Comparison of ENCODE assay signal across 34 cellular contexts in the genomic region with DNA sequence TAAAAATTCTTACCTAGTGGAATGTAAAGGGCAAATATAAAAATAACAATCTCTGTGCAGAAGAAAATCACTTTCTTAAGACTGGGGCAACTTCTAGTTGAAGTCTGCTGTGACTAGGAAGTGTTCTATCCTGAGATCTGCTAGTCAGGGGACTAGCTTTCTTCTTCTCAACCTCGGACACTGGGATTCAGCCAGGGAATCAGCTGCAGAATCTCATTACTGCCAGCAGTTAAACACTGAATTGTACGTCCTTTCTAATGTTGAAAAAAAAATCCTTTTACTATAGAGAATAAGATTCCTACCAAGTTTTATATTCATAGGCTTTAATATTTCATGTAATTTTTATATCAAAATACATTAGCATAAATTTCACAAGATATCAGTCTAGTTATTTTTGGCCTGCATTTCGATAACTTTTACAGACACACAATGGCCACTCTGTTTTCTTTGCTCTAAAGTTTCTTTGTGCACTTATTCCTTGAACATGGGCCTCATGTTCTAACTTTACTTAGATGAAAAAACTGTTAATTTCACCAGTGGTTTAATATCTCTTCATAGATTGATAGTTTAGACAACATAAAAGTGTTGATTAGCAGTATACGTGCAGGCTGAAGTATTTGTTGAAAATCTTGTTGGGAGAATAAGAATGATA. TPM values are rescaled to one million over a fixed set of nuclear protein-coding genes. Genes with fewer than 3 reads are reported as not detected.
DNase-seq lines count a peak whose midpoint lies in the region; ATAC-seq and TF ChIP-seq lines count a peak whose summit lies in the region.
"Had no signal": no experiment of that assay in that cellular context is flagged by ENCODE, and none has a peak within 500 bp of the region (broad histone marks: within the 10 kb centered on the region; RNA-seq: fewer than 3 reads in every experiment).

No MANE protein-coding gene starts in this region.

- H3K4me2 ChIP-seq in GM23338: no peak overlapping the region

- CTCF ChIA-PET in activated CD8-positive, alpha-beta memory T cell treated with anti-CD3 and anti-CD28 coated beads, Interleukin-2, amount 10 ng/mL, durations not matched to agents 7 days and 5 days (lab: Charles Lee): interaction anchor here (1.3 kb wide), 1 partner anchor 327 kb away, joined by 3 read pairs; no protein-coding TSS in a partner anchor

- H3K4me1 ChIP-seq in mesodermal cell (ENCODE audit: control insufficient read depth, insufficient read depth, low read length, poor library complexity, severe bottlenecking) (peaks cover 26% of the 10 kb centered on the region), gastrocnemius medialis (peaks cover 6 to 19% of the 10 kb centered on the region in 2 donors), GM23338 (ENCODE audit: insufficient read depth) (peaks cover 23% of the 10 kb centered on the region)
- H3K4me1 ChIP-seq: ascending aorta, BE2C, foreskin keratinocyte, Peyer's patch, right lobe of liver had no signal

- H3K27ac Mint-ChIP-seq in brain: peak overlapping the region; percentile 45 to 96 (median 86)
- H3K27ac Mint-ChIP-seq in GM23338: no peak overlapping the region
- no peak overlapping the region for H3K27ac Mint-ChIP-seq in activated CD8-positive, alpha-beta memory T cell treated with anti-CD3 and anti-CD28 coated beads, Interleukin-2, amount 10 ng/mL, durations not matched to agents 7 days and 5 days
- H3K27ac Mint-ChIP-seq: activated CD8-positive, alpha-beta T cell treated with anti-CD3 and anti-CD28 coated beads, Interleukin-2, amount 10 ng/mL, durations not matched to agents 7 days and 5 days; activated naive CD8-positive, alpha-beta T cell treated with anti-CD3 and anti-CD28 coated beads for 36 hours; immature natural killer cell; naive thymus-derived CD4-positive, alpha-beta T cell; stimulated activated effector memory CD8-positive, alpha-beta T cell treated with anti-CD3 and anti-CD28 coated beads, Interleukin-12 subunit alpha, Interleukin-12 subunit beta, amount 100 ng/mL, for 72 hours had no signal

- 75 to 100% methylated on average over 1 of the region's 4 CpGs for whole genome bisulfite sequencing in mesodermal cell (ENCODE audit: insufficient coverage in 2 of 2), 2 experiments
- 63 to 66% methylated on average over 4 of the region's 4 CpGs for WGBS in lower leg skin, 2 donors

- TF ChIP-seq POLR2A in gastrocnemius medialis (IDR thresholded peaks at IDR 0.05) (no peak), lower leg skin (IDR thresholded peaks at IDR 0.05) (no peak)

- H3K4me3 Mint-ChIP-seq in brain (peak overlapping the region; percentile 44 to 85 (median 70)), GM23338 (no peak overlapping the region; the same call in 2 of the 3 replicates)
- H3K4me3 Mint-ChIP-seq in activated CD8-positive, alpha-beta memory T cell treated with anti-CD3 and anti-CD28 coated beads, Interleukin-2, amount 10 ng/mL, durations not matched to agents 7 days and 5 days: no peak overlapping the region
- H3K4me3 Mint-ChIP-seq: activated CD8-positive, alpha-beta T cell treated with anti-CD3 and anti-CD28 coated beads, Interleukin-2, amount 10 ng/mL, durations not matched to agents 7 days and 5 days; activated naive CD8-positive, alpha-beta T cell treated with anti-CD3 and anti-CD28 coated beads for 36 hours; stimulated activated effector memory CD8-positive, alpha-beta T cell treated with anti-CD3 and anti-CD28 coated beads, Interleukin-12 subunit alpha, Interleukin-12 subunit beta, amount 100 ng/mL, for 72 hours had no signal

- H2AFZ ChIP-seq in GM23338: no peak overlapping the region

- peak; percentile 6 for DNase-seq in COLO829 (ENCODE audit: low spot score)
- DNase-seq in gastrocnemius medialis: no peak
- no peak for DNase-seq in GM23338 (ENCODE audit: low spot score)
- no peak for DNase-seq in ecto neural progenitor cell (ENCODE audit: low spot score)
- no peak for DNase-seq in lower leg skin (ENCODE audit: low spot score in 2 of 2)
- no peak for DNase-seq in activated CD8-positive, alpha-beta memory T cell treated with anti-CD3 and anti-CD28 coated beads, Interleukin-2, amount 10 ng/mL, durations not matched to agents 7 days and 5 days
- DNase-seq: activated CD4-positive, CD25-positive, alpha-beta regulatory T cell treated with anti-CD3 and anti-CD28 coated beads, Interleukin-2, amount 50 U/mL, for 72 hours; activated CD8-positive, alpha-beta T cell treated with anti-CD3 and anti-CD28 coated beads, Interleukin-2, amount 10 ng/mL, durations not matched to agents 7 days and 5 days; activated effector memory CD4-positive, alpha-beta T cell treated with Interleukin-2 at 50 U/mL for 16 hours; activated naive CD8-positive, alpha-beta T cell treated with anti-CD3 and anti-CD28 coated beads for 36 hours; activated T-cell treated with anti-CD3 and anti-CD28 coated beads for 4 hours; BE2C; foreskin keratinocyte; immature natural killer cell; KBM-7; left colon; midbrain; naive thymus-derived CD4-positive, alpha-beta T cell; NCI-H1105 treated with DMSO at 0.1 percent for 48 hours; NCI-H2029 treated with DMSO at 0.1 percent for 48 hours; NCI-H2227 treated with DMSO at 0.1 percent for 48 hours; NCI-H526 treated with DMSO at 0.1 percent for 48 hours; pancreas; Peyer's patch; right lobe of liver; SHP77 treated with DMSO at 0.1 percent for 48 hours; stimulated activated CD4-positive, alpha-beta T cell treated with anti-CD3 and anti-CD28 coated beads, Interleukin-12 subunit alpha, Interleukin-12 subunit beta, amount 100 ng/mL, for 4 hours; stimulated activated CD4-positive, alpha-beta T cell treated with anti-CD3 and anti-CD28 coated beads, Interleukin-4, amount 100 ng/mL, for 24 hours had no signal

- H3K4me1 Mint-ChIP-seq in brain (peaks cover 27% of the 10 kb centered on the region), GM23338 (peaks cover 21% of the 10 kb centered on the region)
- H3K4me1 Mint-ChIP-seq in activated CD8-positive, alpha-beta memory T cell treated with anti-CD3 and anti-CD28 coated beads, Interleukin-2, amount 10 ng/mL, durations not matched to agents 7 days and 5 days: peaks cover 12% of the 10 kb centered on the region

- in situ Hi-C loops in gastrocnemius medialis (cut with MboI; ENCODE audit: low sequenced_read_pairs in 4 of 4): no loop called here

- H3K36me3 ChIP-seq in mesodermal cell (ENCODE audit: control insufficient read depth, insufficient read depth, low read length): no peaks in the 10 kb centered on the region
- no peaks in the 10 kb centered on the region for H3K36me3 ChIP-seq in gastrocnemius medialis
- H3K36me3 ChIP-seq in GM23338 (ENCODE audit: insufficient read depth): no peaks in the 10 kb centered on the region
- H3K36me3 ChIP-seq: ascending aorta, BE2C, esophagus muscularis mucosa, pancreas, Peyer's patch, right lobe of liver had no signal

- H3K9me3 ChIP-seq in mesodermal cell (ENCODE audit: control insufficient read depth, low read length) (no peaks in the 10 kb centered on the region), gastrocnemius medialis (no peaks in the 10 kb centered on the region)
- H3K9me3 ChIP-seq: ascending aorta, BE2C, esophagus muscularis mucosa, pancreas, Peyer's patch, right lobe of liver had no signal

- H3K27me3 ChIP-seq in gastrocnemius medialis (no peaks in the 10 kb centered on the region), GM23338 (ENCODE audit: insufficient read depth) (peaks cover 6% of the 10 kb centered on the region; the same call in 1 of the 2 replicates)
- H3K27me3 ChIP-seq: ascending aorta, esophagus muscularis mucosa, pancreas, Peyer's patch, right lobe of liver had no signal

- 0 out of 2 replicates have a peak, but pooled peaks cover 7% of the 10 kb centered on the region for H4K20me1 ChIP-seq in GM23338 (replicated peaks; ENCODE audit: insufficient read depth)

- no peak overlapping the region for H3K4me3 ChIP-seq in mesodermal cell (ENCODE audit: extremely low read depth, insufficient read depth, low read length, poor library complexity, severe bottlenecking)
- H3K4me3 ChIP-seq in gastrocnemius medialis: no peak overlapping the region
- no peak overlapping the region for H3K4me3 ChIP-seq in GM23338
- no peak overlapping the region for H3K4me3 ChIP-seq in lower leg skin (ENCODE audit: low read depth, poor library complexity, severe bottlenecking)
- H3K4me3 ChIP-seq: ascending aorta, coronary artery, esophagus muscularis mucosa, pancreas, Peyer's patch, right lobe of liver had no signal

- H3K9me3 Mint-ChIP-seq in brain: no peaks in the 10 kb centered on the region
- H3K9me3 Mint-ChIP-seq in GM23338: no peaks in the 10 kb centered on the region
- H3K9me3 Mint-ChIP-seq in activated CD8-positive, alpha-beta memory T cell treated with anti-CD3 and anti-CD28 coated beads, Interleukin-2, amount 10 ng/mL, durations not matched to agents 7 days and 5 days (ENCODE audit: low read depth): no peaks in the 10 kb centered on the region
- H3K9me3 Mint-ChIP-seq: activated naive CD8-positive, alpha-beta T cell treated with anti-CD3 and anti-CD28 coated beads for 36 hours; immature natural killer cell; stimulated activated effector memory CD8-positive, alpha-beta T cell treated with anti-CD3 and anti-CD28 coated beads, Interleukin-12 subunit alpha, Interleukin-12 subunit beta, amount 100 ng/mL, for 72 hours had no signal

- peaks cover 14% of the 10 kb centered on the region for H3K79me2 ChIP-seq in GM23338 (replicated peaks; ENCODE audit: insufficient read depth)

- intact Hi-C loops in gastrocnemius medialis (cut with DNase I; ENCODE audit: low total_unique reads) (loop anchor here (5.0 kb wide), 1 partner anchor 52 kb away; no protein-coding TSS in a partner anchor), lower leg skin (cut with DNase I; ENCODE audit: low total_unique reads) (loop anchor here (5.0 kb wide), 1 partner anchor 1802 kb away; no protein-coding TSS in a partner anchor)

- peak overlapping the region; percentile 69 for H3K27ac ChIP-seq in mesodermal cell (ENCODE audit: low read depth, low read length, severe bottlenecking)
- peak overlapping the region; percentile 98 to 99 (median 98) for H3K27ac ChIP-seq in gastrocnemius medialis
- no peak overlapping the region for H3K27ac ChIP-seq in GM23338 (ENCODE audit: low read depth)
- H3K27ac ChIP-seq: coronary artery, foreskin keratinocyte, pancreas, Peyer's patch, right lobe of liver had no signal

- H3K27me3 Mint-ChIP-seq in brain (peaks cover 5% of the 10 kb centered on the region), GM23338 (ENCODE audit: insufficient read depth, low read depth, poor library complexity) (peaks cover 7% of the 10 kb centered on the region)
- H3K27me3 Mint-ChIP-seq in activated CD8-positive, alpha-beta memory T cell treated with anti-CD3 and anti-CD28 coated beads, Interleukin-2, amount 10 ng/mL, durations not matched to agents 7 days and 5 days: peaks cover 50% of the 10 kb centered on the region

- no peaks in the 10 kb centered on the region for H3K9me2 ChIP-seq in GM23338 (ENCODE audit: insufficient read depth)

- ATAC-seq in gastrocnemius medialis: no peak
- no peak for ATAC-seq in GM23338
- ATAC-seq in activated CD8-positive, alpha-beta memory T cell treated with anti-CD3 and anti-CD28 coated beads, Interleukin-2, amount 10 ng/mL, durations not matched to agents 7 days and 5 days: no peak
- ATAC-seq: activated CD8-positive, alpha-beta T cell treated with anti-CD3 and anti-CD28 coated beads, Interleukin-2, amount 10 ng/mL, durations not matched to agents 7 days and 5 days; foreskin keratinocyte; left colon; naive thymus-derived CD4-positive, alpha-beta T cell; pancreas; right lobe of liver; stimulated activated effector memory CD8-positive, alpha-beta T cell treated with anti-CD3 and anti-CD28 coated beads, Interleukin-12 subunit alpha, Interleukin-12 subunit beta, amount 100 ng/mL, for 72 hours had no signal

- no peaks in the 10 kb centered on the region for H3F3A ChIP-seq in GM23338 (replicated peaks; ENCODE audit: low read depth)

- TF ChIP-seq CTCF in brain (conservative IDR thresholded peaks at IDR 0.05): no peak
- no peak for TF ChIP-seq CTCF in gastrocnemius medialis (IDR thresholded peaks at IDR 0.05 in 4 of 5, conservative IDR thresholded peaks at IDR 0.05 in 1 of 5)
- TF ChIP-seq CTCF in GM23338 (conservative IDR thresholded peaks at IDR 0.05; ENCODE audit: low read depth in 2 of 2): no peak
- no peak for TF ChIP-seq CTCF in lower leg skin (IDR thresholded peaks at IDR 0.05)

- H3K36me3 Mint-ChIP-seq in brain (no peaks in the 10 kb centered on the region), GM23338 (ENCODE audit: low read depth) (no peaks in the 10 kb centered on the region)
- H3K36me3 Mint-ChIP-seq in activated CD8-positive, alpha-beta memory T cell treated with anti-CD3 and anti-CD28 coated beads, Interleukin-2, amount 10 ng/mL, durations not matched to agents 7 days and 5 days: no peaks in the 10 kb centered on the region
- H3K36me3 Mint-ChIP-seq: activated naive CD8-positive, alpha-beta T cell treated with anti-CD3 and anti-CD28 coated beads for 36 hours; immature natural killer cell; naive thymus-derived CD4-positive, alpha-beta T cell; stimulated activated effector memory CD8-positive, alpha-beta T cell treated with anti-CD3 and anti-CD28 coated beads, Interleukin-12 subunit alpha, Interleukin-12 subunit beta, amount 100 ng/mL, for 72 hours had no signal

RNA-seq across cellular contexts. Expression of a gene that starts 2.6 kb away (rescaled TPM):
- polyA plus RNA-seq in brain (ENCODE audit: insufficient read depth, low read depth, low replicate concordance) (64.2 TPM), GM23338 (2016; fragmentation: Nextera tagmentation; extraction: Ambion mirVana) (7.9 and 8.4 TPM in 2 replicates)
- 85.7 TPM for polyA plus RNA-seq in mesodermal cell (2013, experiment 1 of 2)
- polyA plus RNA-seq in mesodermal cell (2013, experiment 2 of 2): 75.2 TPM
- total RNA-seq in gastrocnemius medialis (10 to 100 TPM; 13.8 to 32.0 (median 20.3) TPM), lower leg skin (100 to 1,000 TPM in 1 of 4 donors, 10 to 100 TPM in 3; 60.0 to 102 (median 80.9) TPM)
- 40.6 and 45.8 TPM in 2 replicates for total RNA-seq in GM23338 (2014; rRNA removed; shearing (Covaris generic))
- 1 to 10 TPM; 3.4 to 5.4 TPM for total RNA-seq in activated CD8-positive, alpha-beta memory T cell treated with anti-CD3 and anti-CD28 coated beads, Interleukin-2, amount 10 ng/mL, durations not matched to agents 7 days and 5 days

Comparison
In these comparisons a context has a peak if more than half of its experiments do, and no peak if none do; other contexts are left out.
1. H3K27ac Mint-ChIP-seq: peak in brain (5 of 5); none in GM23338 (single experiment) and activated CD8-positive, alpha-beta memory T cell treated with anti-CD3 and anti-CD28 coated beads, Interleukin-2, amount 10 ng/mL, durations not matched to agents 7 days and 5 days (single experiment).
2. H3K4me3 Mint-ChIP-seq: peak in brain (5 of 5); none in GM23338 (single experiment) and activated CD8-positive, alpha-beta memory T cell treated with anti-CD3 and anti-CD28 coated beads, Interleukin-2, amount 10 ng/mL, durations not matched to agents 7 days and 5 days (single experiment).